ENCODE assay signal across 18 cellular contexts in genomic region chr2:37797081-37797480, GRCh38.
A peak's percentile ranks its signal among the peaks of the same experiment; 100 is the strongest.
DNase-seq lines count a peak whose midpoint lies in the region; ATAC-seq and TF ChIP-seq lines count a peak whose summit lies in the region.
"Had no signal": no experiment of that assay in that cellular context is flagged by ENCODE, and none has a peak within 500 bp of the region (broad histone marks: within the 10 kb centered on the region; RNA-seq: fewer than 3 reads in every experiment).

No MANE protein-coding gene starts in this region.

- H3K27me3 ChIP-seq in skeletal muscle satellite cell (ENCODE audit: control insufficient read depth, insufficient read depth, low read length) = no peaks in the 10 kb centered on the region
- H3K27me3 ChIP-seq: neural progenitor cell had no signal

- DNase-seq in H4 (ENCODE audit: low spot score) (peak; percentile 49), RWPE1 (ENCODE audit: low spot score) (no peak), fibroblast of peridontal ligament (ENCODE audit: extremely low read depth) (peak; percentile 87), substantia nigra (lab: John Stamatoyannopoulos, UW) (no peak)
- DNase-seq: activated CD4-positive, alpha-beta T cell treated with anti-CD3 and anti-CD28 coated beads, Interleukin-2, amount 50 U/mL, for 1 hour; effector memory CD8-positive, alpha-beta T cell; hippocampal formation; left ventricle myocardium inferior; NCI-H1048; NCI-H446; RPMI8226; T-helper 2 cell had no signal

- no peak overlapping the region for H3K4me3 ChIP-seq in skeletal muscle satellite cell (ENCODE audit: low read length)
- H3K4me3 ChIP-seq: left ventricle myocardium inferior, neural progenitor cell had no signal

- TF ChIP-seq CTCF in RWPE1 (conservative IDR thresholded peaks at IDR 0.05; ENCODE audit: low read depth) = no peak

- no peaks in the 10 kb centered on the region for H3K9me3 ChIP-seq in skeletal muscle satellite cell (replicated peaks; ENCODE audit: low read length)
- H3K9me3 ChIP-seq: left ventricle myocardium inferior had no signal

- no peaks in the 10 kb centered on the region for H3K36me3 ChIP-seq in skeletal muscle satellite cell (ENCODE audit: insufficient read depth, low read length)
- H3K36me3 ChIP-seq: left ventricle myocardium inferior, neural progenitor cell had no signal

- CTCF ChIA-PET in RWPE1 (lab: Yijun Ruan, JAX) = interaction anchor here (0.6 to 1.2 kb wide), 2 partner anchors 80 to 94 kb away, joined by 4 read pairs; no protein-coding TSS in a partner anchor

- no peak overlapping the region for H3K4me2 ChIP-seq in skeletal muscle satellite cell (ENCODE audit: low read length)
- H3K4me2 ChIP-seq: neural progenitor cell had no signal

- H3K27ac ChIP-seq in RWPE1 (peak overlapping the region; percentile 23; the same call in 1 of the 2 replicates), substantia nigra (ENCODE audit: low read depth, low read length, poor library complexity, severe bottlenecking) (no peak overlapping the region)
- H3K27ac ChIP-seq: left ventricle myocardium inferior, neural progenitor cell had no signal

- no peak for ATAC-seq in HG03159 (IDR thresholded peaks at IDR 0.05; ENCODE audit: unreplicated experiment)
- no peak for ATAC-seq in GM18873 (IDR thresholded peaks at IDR 0.05; ENCODE audit: low FRiP score, unreplicated experiment)
- ATAC-seq: activated T-helper 17 cell treated with anti-CD3 and anti-CD28 coated beads, Interleukin-2, amount 50 U/mL, for 72 hours; effector memory CD8-positive, alpha-beta T cell; HCT116 had no signal

- POLR2A ChIA-PET in RWPE1 (lab: Yijun Ruan, JAX; ENCODE audit: low non-redundant PET) = no interaction called here

- peaks cover 73% of the 10 kb centered on the region for H3K4me1 ChIP-seq in skeletal muscle satellite cell (ENCODE audit: control insufficient read depth, insufficient read depth, low read length)
- H3K4me1 ChIP-seq: neural progenitor cell had no signal

- H3K9ac ChIP-seq in skeletal muscle satellite cell (ENCODE audit: low read depth, low read length) = peak overlapping the region; percentile 59
- H3K9ac ChIP-seq: neural progenitor cell had no signal

Comparison
In these comparisons a context has a peak if more than half of its experiments do, and no peak if none do; other contexts are left out.
1. DNase-seq: peak in H4 (single experiment) and fibroblast of peridontal ligament (single experiment); none in RWPE1 (single experiment) and substantia nigra (0 of 49).